ENCODE assay signal across 8 cellular contexts in genomic region chr11:57323503-57324153, GRCh38.
DNase-seq lines count a peak whose midpoint lies in the region; ATAC-seq and TF ChIP-seq lines count a peak whose summit lies in the region.

No MANE protein-coding gene starts in this region.

- H3K79me2 ChIP-seq in DOHH2 (ENCODE audit: control insufficient read depth, low read length) (no peaks in the 10 kb centered on the region), parathyroid adenoma (peaks cover 2% of the 10 kb centered on the region)

- H3K36me3 ChIP-seq in DOHH2 (ENCODE audit: control insufficient read depth, low read length): peaks cover 35% of the 10 kb centered on the region
- peaks cover 60% of the 10 kb centered on the region for H3K36me3 ChIP-seq in RWPE2 (ENCODE audit: low read depth)
- no peaks in the 10 kb centered on the region for H3K36me3 ChIP-seq in parathyroid adenoma (ENCODE audit: control insufficient read depth, insufficient read depth, low read length)

- no peak for ATAC-seq in RWPE2 (ENCODE audit: low read depth)
- no peak for ATAC-seq in activated CD4-positive, CD25-positive, alpha-beta regulatory T cell treated with anti-CD3 and anti-CD28 coated beads, Interleukin-2, amount 50 U/mL, for 24 hours

- H3K27me3 ChIP-seq in DOHH2 (ENCODE audit: control insufficient read depth, low read length) (no peaks in the 10 kb centered on the region), RWPE2 (ENCODE audit: insufficient read depth, poor library complexity, severe bottlenecking) (no peaks in the 10 kb centered on the region), parathyroid adenoma (ENCODE audit: control insufficient read depth, insufficient read depth, low read length) (no peaks in the 10 kb centered on the region)

- H3K27ac ChIP-seq in DOHH2 (ENCODE audit: low read depth, low read length) (no peak overlapping the region), RWPE2 (ENCODE audit: poor library complexity, severe bottlenecking) (peak overlapping the region; percentile 92), parathyroid adenoma (peak overlapping the region; percentile 90)

- H3K4me3 ChIP-seq in DOHH2 (ENCODE audit: low read length): peak overlapping the region; percentile 87
- H3K4me3 ChIP-seq in RWPE2 (ENCODE audit: severe bottlenecking): peak overlapping the region; percentile 58
- peak overlapping the region; percentile 57 for H3K4me3 ChIP-seq in parathyroid adenoma (ENCODE audit: low read depth, low read length)

- DNase-seq in RWPE2 (ENCODE audit: low spot score): no peak
- DNase-seq in erythroblast (lab: John Stamatoyannopoulos, UW): peak; percentile 29 to 36
- no peak for DNase-seq in NCI-H2171 (lab: John Stamatoyannopoulos, UW)
- no peak for DNase-seq in HPDE6-E6E7 (ENCODE audit: extremely low spot score)
- DNase-seq in COR-L47 (lab: John Stamatoyannopoulos, UW): no peak

- no peaks in the 10 kb centered on the region for H4K20me1 ChIP-seq in DOHH2 (ENCODE audit: control insufficient read depth, insufficient read depth, low read depth, low read length)

- H3K4me1 ChIP-seq in DOHH2 (ENCODE audit: control insufficient read depth, low read length) (peaks cover 41% of the 10 kb centered on the region), RWPE2 (ENCODE audit: insufficient read depth, poor library complexity, severe bottlenecking) (peaks cover 23% of the 10 kb centered on the region), parathyroid adenoma (peaks cover 9% of the 10 kb centered on the region)

- H3K9ac ChIP-seq in parathyroid adenoma: peak overlapping the region; percentile 46

- H2AFZ ChIP-seq in parathyroid adenoma: peak overlapping the region; percentile 62

- H3K4me2 ChIP-seq in DOHH2 (ENCODE audit: low read length): peak overlapping the region; percentile 91
- peak overlapping the region; percentile 73 for H3K4me2 ChIP-seq in parathyroid adenoma (ENCODE audit: low read length)

- peaks cover 19% of the 10 kb centered on the region for H3F3A ChIP-seq in DOHH2 (ENCODE audit: control insufficient read depth, insufficient read depth)

- TF ChIP-seq CTCF in DOHH2 (IDR thresholded peaks at IDR 0.05; ENCODE audit: low read depth, low read length, poor library complexity, severe bottlenecking) (no peak), RWPE2 (IDR thresholded peaks at IDR 0.05; ENCODE audit: poor library complexity, severe bottlenecking) (no peak), parathyroid adenoma (IDR thresholded peaks at IDR 0.05) (no peak)

- no peak for TF ChIP-seq POLR2A in erythroblast (IDR thresholded peaks at IDR 0.05; ENCODE audit: low read length)

- H3K9me3 ChIP-seq in DOHH2 (ENCODE audit: control insufficient read depth, insufficient read depth, low read length): no peaks in the 10 kb centered on the region
- H3K9me3 ChIP-seq in RWPE2 (ENCODE audit: severe bottlenecking): no peaks in the 10 kb centered on the region
- no peaks in the 10 kb centered on the region for H3K9me3 ChIP-seq in parathyroid adenoma (ENCODE audit: control insufficient read depth, low read length)

- no peaks in the 10 kb centered on the region for H3K9me2 ChIP-seq in DOHH2 (replicated peaks; ENCODE audit: control insufficient read depth, low read length)

Comparison
In these comparisons a context has a peak if more than half of its experiments do, and no peak if none do; other contexts are left out.
1. DNase-seq: peak in erythroblast (2 of 2); none in RWPE2 (single experiment), NCI-H2171 (single experiment), HPDE6-E6E7 (single experiment) and COR-L47 (single experiment).
2. Peak in every context shown above with its lines, with median percentiles within 50 percentile points of each other: H3K4me3 ChIP-seq.